In genomic region chr13:20313896-20314295, GRCh38 we compare ENCODE assay signal across 29 cellular contexts.
"Had no signal": no experiment of that assay in that cellular context is flagged by ENCODE, and none has a peak within 500 bp of the region (broad histone marks: within the 10 kb centered on the region; RNA-seq: fewer than 3 reads in every experiment).

No MANE protein-coding gene starts in this region.

- H3K27me3 ChIP-seq: adrenal gland, ascending aorta, body of pancreas, brain microvascular endothelial cell, breast epithelium, cardiac muscle cell had no signal

- H3K4me3 ChIP-seq: adrenal gland, ascending aorta, body of pancreas, breast epithelium, cardiac muscle cell had no signal

- H3K36me3 ChIP-seq: adrenal gland, ascending aorta, brain microvascular endothelial cell, breast epithelium, cardiac muscle cell had no signal

- H3K4me1 ChIP-seq: adrenal gland, ascending aorta, body of pancreas, breast epithelium had no signal

- H3K9me3 ChIP-seq: adrenal gland, ascending aorta, body of pancreas, breast epithelium had no signal

- H3K27ac ChIP-seq: adrenal gland, ascending aorta, body of pancreas, brain microvascular endothelial cell, breast epithelium, cardiac muscle cell had no signal

- DNase-seq: activated effector memory CD4-positive, alpha-beta T cell treated with anti-CD3 and anti-CD28 coated beads, Interleukin-2, amount 50 U/mL, for 16 hours; activated effector memory CD4-positive, alpha-beta T cell treated with Interleukin-2 at 50 U/mL for 16 hours; activated gamma-delta T cell; activated gamma-delta T cell treated with Interleukin-2 at 50 U/mL for 16 hours; activated naive CD4-positive, alpha-beta T cell; activated naive CD4-positive, alpha-beta T cell treated with anti-CD3 and anti-CD28 coated beads for 36 hours; activated naive CD4-positive, alpha-beta T cell treated with anti-CD3 and anti-CD28 coated beads, Interleukin-2, amount 10 ng/mL, durations not matched to agents 7 days and 5 days; activated naive CD4-positive, alpha-beta T cell treated with anti-CD3 and anti-CD28 coated beads, Interleukin-2, amount 50 U/mL, for 16 hours; activated naive CD8-positive, alpha-beta T cell treated with anti-CD3 and anti-CD28 coated beads for 36 hours; activated naive CD8-positive, alpha-beta T cell treated with anti-CD3 and anti-CD28 coated beads, Interleukin-2, amount 10 ng/mL, durations not matched to agents 7 days and 5 days; activated naive CD8-positive, alpha-beta T cell treated with anti-CD3 and anti-CD28 coated beads, Interleukin-2, amount 50 U/mL, for 24 hours; activated T-cell treated with anti-CD3 and anti-CD28 coated beads, Interleukin-2, amount 50 U/mL, for 1 hour; activated T-cell treated with anti-CD3 and anti-CD28 coated beads, Interleukin-2, amount 50 U/mL, for 24 hours; activated T-cell treated with anti-CD3 and anti-CD28 coated beads, Interleukin-2, amount 50 U/mL, for 4 hours; activated T-cell treated with anti-CD3 and anti-CD28 coated beads, Interleukin-2, amount 50 U/mL, for 48 hours; activated T-cell treated with anti-CD3 and anti-CD28 coated beads, Interleukin-2, amount 50 U/mL, for 72 hours; adrenal gland; amniotic stem cell; amygdala; anterior cingulate cortex; aorta; body of pancreas; brain microvascular endothelial cell; caudate nucleus; central memory CD4-positive, alpha-beta T cell; cerebellar nuclear complex had no signal
